ENCODE assay signal across 1 cellular context in the genomic region with DNA sequence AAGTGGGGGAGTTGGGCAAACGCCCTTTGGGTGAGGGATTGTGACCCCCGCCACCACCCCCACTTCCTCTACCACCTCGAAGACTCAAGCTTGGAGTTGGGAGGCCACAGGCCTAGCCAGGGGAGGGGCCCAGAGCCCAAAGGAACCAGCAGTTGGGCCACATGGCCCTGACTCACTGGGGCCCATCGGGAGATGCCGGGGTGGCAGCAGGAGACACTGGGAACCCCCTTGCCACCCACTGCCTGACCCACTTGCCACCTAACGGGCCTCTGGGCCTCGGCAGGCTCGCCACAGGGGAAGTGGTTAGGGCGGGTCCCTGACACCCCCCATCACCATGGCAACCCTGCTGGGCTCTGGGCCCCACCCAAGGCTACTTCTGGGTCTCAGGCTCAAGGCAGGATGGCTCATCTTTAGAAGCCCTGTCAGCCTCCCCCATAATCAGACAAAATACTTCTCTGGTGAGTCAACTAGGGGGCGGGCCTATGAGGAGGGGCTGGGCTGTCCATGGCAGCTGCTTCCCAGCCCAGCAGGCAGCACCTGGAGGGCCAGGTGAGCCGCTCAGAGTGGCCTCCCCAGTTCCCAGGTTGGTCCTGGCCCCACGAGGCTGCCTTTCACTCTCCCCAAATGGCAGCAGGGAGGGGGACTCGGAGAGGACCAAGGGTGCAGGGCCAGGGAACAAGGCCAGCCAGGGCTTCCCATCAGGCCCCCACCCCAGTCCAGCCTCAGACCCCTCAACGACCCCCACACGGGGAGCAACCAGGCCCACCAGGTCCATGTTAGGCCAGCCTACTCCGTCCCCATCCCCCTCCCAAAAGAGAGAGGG.
TF ChIP-seq lines count a peak whose summit lies in the region.

No MANE protein-coding gene starts in this region.

TF ChIP-seq in K562, 482 proteins besides CTCF, POLR2A, EP300 and RAD21 (continued from another document and continues in another):
- TF ChIP-seq, protein P1, sequence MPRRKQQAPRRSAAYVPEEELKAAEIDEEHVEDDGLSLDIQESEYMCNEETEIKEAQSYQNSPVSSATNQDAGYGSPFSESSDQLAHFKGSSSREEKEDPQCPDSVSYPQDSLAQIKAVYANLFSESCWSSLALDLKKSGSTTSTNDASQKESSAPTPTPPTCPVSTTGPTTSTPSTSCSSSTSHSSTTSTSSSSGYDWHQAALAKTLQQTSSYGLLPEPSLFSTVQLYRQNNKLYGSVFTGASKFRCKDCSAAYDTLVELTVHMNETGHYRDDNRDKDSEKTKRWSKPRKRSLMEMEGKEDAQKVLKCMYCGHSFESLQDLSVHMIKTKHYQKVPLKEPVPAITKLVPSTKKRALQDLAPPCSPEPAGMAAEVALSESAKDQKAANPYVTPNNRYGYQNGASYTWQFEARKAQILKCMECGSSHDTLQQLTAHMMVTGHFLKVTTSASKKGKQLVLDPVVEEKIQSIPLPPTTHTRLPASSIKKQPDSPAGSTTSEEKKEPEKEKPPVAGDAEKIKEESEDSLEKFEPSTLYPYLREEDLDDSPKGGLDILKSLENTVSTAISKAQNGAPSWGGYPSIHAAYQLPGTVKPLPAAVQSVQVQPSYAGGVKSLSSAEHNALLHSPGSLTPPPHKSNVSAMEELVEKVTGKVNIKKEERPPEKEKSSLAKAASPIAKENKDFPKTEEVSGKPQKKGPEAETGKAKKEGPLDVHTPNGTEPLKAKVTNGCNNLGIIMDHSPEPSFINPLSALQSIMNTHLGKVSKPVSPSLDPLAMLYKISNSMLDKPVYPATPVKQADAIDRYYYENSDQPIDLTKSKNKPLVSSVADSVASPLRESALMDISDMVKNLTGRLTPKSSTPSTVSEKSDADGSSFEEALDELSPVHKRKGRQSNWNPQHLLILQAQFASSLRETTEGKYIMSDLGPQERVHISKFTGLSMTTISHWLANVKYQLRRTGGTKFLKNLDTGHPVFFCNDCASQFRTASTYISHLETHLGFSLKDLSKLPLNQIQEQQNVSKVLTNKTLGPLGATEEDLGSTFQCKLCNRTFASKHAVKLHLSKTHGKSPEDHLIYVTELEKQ (CRISPR knock-in tag; IDR thresholded peaks at IDR 0.05): no peak
- TF ChIP-seq CCAR2 (IDR thresholded peaks at IDR 0.05; ENCODE audit: low read depth, low read length) (no peak), NFE2 (IDR thresholded peaks at IDR 0.05; ENCODE audit: low read depth) (no peak), NFXL1 (CRISPR knock-in tag; IDR thresholded peaks at IDR 0.05) (no peak), ZNF785 (CRISPR knock-in tag; IDR thresholded peaks at IDR 0.05) (no peak), ZFP36 (IDR thresholded peaks at IDR 0.05; ENCODE audit: low read depth, low read length, partially characterized antibody) (no peak), GTF2A2 (tag; IDR thresholded peaks at IDR 0.05) (no peak), DNMT1 (IDR thresholded peaks at IDR 0.05) (no peak), TGIF2 (CRISPR knock-in tag; IDR thresholded peaks at IDR 0.05) (no peak), ZC3H4 (CRISPR knock-in tag; IDR thresholded peaks at IDR 0.05; ENCODE audit: borderline replicate concordance) (no peak), NR2F6 (CRISPR knock-in tag; IDR thresholded peaks at IDR 0.05) (no peak), ZNF165 (CRISPR knock-in tag; IDR thresholded peaks at IDR 0.05; ENCODE audit: borderline replicate concordance) (no peak), CHCHD3 (CRISPR knock-in tag; IDR thresholded peaks at IDR 0.05) (no peak), ETV6 (IDR thresholded peaks at IDR 0.05; ENCODE audit: borderline replicate concordance in 1 of 2, low read depth in 2 of 2, low read length in 1 of 2) (no peak; a peak in 1 of 4 replicates), ETV6 (CRISPR knock-in tag; IDR thresholded peaks at IDR 0.05; ENCODE audit: borderline replicate concordance) (no peak), ZNF695 (CRISPR knock-in tag; IDR thresholded peaks at IDR 0.05) (no peak), ZKSCAN3 (CRISPR knock-in tag; IDR thresholded peaks at IDR 0.05) (no peak), MAFK (IDR thresholded peaks at IDR 0.05; ENCODE audit: low read length) (no peak), ZNF444 (CRISPR knock-in tag; IDR thresholded peaks at IDR 0.05) (no peak), DDX20 (tag; IDR thresholded peaks at IDR 0.05; ENCODE audit: low read depth) (no peak), ZEB2 (IDR thresholded peaks at IDR 0.05) (peak; percentile 86), ZNF384 (IDR thresholded peaks at IDR 0.05; ENCODE audit: low read depth, low read length) (no peak), ZNF551 (CRISPR knock-in tag; IDR thresholded peaks at IDR 0.05) (no peak), RFX5 (IDR thresholded peaks at IDR 0.05; ENCODE audit: low read depth, low read length) (no peak), FUS (optimal IDR thresholded peaks at IDR 0.05; ENCODE audit: low read depth, low read length) (no peak), ZNF436 (CRISPR knock-in tag; IDR thresholded peaks at IDR 0.05) (no peak), ZNF3 (CRISPR knock-in tag; IDR thresholded peaks at IDR 0.05) (no peak), YY1 (IDR thresholded peaks at IDR 0.05; ENCODE audit: borderline replicate concordance in 1 of 3, control insufficient read depth in 1 of 3, extremely low read depth in 1 of 3, insufficient read depth in 3 of 3, insufficient read length in 1 of 3, insufficient replicate concordance in 2 of 3, low read depth in 1 of 3, low read length in 2 of 3) (peak in 2 of 3 experiments; percentile 58 to 69), JUN (IDR thresholded peaks at IDR 0.05; ENCODE audit: borderline replicate concordance, low read depth, low read length) (peak; percentile 79), JUN (CRISPR knock-in tag; IDR thresholded peaks at IDR 0.05; ENCODE audit: borderline replicate concordance) (no peak; the same call in 1 of the 2 replicates), PTRF (tag; IDR thresholded peaks at IDR 0.05) (no peak), ARNT (IDR thresholded peaks at IDR 0.05) (no peak), IFI16 (CRISPR knock-in tag; IDR thresholded peaks at IDR 0.05) (no peak), RBM14 (IDR thresholded peaks at IDR 0.05; ENCODE audit: borderline replicate concordance, insufficient read depth, low read depth, low read length) (no peak)
- TF ChIP-seq, protein P2, sequence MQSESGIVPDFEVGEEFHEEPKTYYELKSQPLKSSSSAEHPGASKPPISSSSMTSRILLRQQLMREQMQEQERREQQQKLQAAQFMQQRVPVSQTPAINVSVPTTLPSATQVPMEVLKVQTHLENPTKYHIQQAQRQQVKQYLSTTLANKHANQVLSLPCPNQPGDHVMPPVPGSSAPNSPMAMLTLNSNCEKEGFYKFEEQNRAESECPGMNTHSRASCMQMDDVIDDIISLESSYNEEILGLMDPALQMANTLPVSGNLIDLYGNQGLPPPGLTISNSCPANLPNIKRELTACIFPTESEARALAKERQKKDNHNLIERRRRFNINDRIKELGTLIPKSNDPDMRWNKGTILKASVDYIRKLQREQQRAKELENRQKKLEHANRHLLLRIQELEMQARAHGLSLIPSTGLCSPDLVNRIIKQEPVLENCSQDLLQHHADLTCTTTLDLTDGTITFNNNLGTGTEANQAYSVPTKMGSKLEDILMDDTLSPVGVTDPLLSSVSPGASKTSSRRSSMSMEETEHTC (IDR thresholded peaks at IDR 0.05): no peak
- TF ChIP-seq, protein P3, sequence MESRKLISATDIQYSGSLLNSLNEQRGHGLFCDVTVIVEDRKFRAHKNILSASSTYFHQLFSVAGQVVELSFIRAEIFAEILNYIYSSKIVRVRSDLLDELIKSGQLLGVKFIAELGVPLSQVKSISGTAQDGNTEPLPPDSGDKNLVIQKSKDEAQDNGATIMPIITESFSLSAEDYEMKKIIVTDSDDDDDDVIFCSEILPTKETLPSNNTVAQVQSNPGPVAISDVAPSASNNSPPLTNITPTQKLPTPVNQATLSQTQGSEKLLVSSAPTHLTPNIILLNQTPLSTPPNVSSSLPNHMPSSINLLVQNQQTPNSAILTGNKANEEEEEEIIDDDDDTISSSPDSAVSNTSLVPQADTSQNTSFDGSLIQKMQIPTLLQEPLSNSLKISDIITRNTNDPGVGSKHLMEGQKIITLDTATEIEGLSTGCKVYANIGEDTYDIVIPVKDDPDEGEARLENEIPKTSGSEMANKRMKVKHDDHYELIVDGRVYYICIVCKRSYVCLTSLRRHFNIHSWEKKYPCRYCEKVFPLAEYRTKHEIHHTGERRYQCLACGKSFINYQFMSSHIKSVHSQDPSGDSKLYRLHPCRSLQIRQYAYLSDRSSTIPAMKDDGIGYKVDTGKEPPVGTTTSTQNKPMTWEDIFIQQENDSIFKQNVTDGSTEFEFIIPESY (CRISPR knock-in tag; IDR thresholded peaks at IDR 0.05): no peak
- TF ChIP-seq, protein P4, sequence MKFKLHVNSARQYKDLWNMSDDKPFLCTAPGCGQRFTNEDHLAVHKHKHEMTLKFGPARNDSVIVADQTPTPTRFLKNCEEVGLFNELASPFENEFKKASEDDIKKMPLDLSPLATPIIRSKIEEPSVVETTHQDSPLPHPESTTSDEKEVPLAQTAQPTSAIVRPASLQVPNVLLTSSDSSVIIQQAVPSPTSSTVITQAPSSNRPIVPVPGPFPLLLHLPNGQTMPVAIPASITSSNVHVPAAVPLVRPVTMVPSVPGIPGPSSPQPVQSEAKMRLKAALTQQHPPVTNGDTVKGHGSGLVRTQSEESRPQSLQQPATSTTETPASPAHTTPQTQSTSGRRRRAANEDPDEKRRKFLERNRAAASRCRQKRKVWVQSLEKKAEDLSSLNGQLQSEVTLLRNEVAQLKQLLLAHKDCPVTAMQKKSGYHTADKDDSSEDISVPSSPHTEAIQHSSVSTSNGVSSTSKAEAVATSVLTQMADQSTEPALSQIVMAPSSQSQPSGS (CRISPR knock-in tag; IDR thresholded peaks at IDR 0.05): no peak
- TF ChIP-seq, protein P5, sequence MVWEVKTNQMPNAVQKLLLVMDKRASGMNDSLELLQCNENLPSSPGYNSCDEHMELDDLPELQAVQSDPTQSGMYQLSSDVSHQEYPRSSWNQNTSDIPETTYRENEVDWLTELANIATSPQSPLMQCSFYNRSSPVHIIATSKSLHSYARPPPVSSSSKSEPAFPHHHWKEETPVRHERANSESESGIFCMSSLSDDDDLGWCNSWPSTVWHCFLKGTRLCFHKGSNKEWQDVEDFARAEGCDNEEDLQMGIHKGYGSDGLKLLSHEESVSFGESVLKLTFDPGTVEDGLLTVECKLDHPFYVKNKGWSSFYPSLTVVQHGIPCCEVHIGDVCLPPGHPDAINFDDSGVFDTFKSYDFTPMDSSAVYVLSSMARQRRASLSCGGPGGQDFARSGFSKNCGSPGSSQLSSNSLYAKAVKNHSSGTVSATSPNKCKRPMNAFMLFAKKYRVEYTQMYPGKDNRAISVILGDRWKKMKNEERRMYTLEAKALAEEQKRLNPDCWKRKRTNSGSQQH (CRISPR knock-in tag; IDR thresholded peaks at IDR 0.05): no peak
- TF ChIP-seq, protein P6, sequence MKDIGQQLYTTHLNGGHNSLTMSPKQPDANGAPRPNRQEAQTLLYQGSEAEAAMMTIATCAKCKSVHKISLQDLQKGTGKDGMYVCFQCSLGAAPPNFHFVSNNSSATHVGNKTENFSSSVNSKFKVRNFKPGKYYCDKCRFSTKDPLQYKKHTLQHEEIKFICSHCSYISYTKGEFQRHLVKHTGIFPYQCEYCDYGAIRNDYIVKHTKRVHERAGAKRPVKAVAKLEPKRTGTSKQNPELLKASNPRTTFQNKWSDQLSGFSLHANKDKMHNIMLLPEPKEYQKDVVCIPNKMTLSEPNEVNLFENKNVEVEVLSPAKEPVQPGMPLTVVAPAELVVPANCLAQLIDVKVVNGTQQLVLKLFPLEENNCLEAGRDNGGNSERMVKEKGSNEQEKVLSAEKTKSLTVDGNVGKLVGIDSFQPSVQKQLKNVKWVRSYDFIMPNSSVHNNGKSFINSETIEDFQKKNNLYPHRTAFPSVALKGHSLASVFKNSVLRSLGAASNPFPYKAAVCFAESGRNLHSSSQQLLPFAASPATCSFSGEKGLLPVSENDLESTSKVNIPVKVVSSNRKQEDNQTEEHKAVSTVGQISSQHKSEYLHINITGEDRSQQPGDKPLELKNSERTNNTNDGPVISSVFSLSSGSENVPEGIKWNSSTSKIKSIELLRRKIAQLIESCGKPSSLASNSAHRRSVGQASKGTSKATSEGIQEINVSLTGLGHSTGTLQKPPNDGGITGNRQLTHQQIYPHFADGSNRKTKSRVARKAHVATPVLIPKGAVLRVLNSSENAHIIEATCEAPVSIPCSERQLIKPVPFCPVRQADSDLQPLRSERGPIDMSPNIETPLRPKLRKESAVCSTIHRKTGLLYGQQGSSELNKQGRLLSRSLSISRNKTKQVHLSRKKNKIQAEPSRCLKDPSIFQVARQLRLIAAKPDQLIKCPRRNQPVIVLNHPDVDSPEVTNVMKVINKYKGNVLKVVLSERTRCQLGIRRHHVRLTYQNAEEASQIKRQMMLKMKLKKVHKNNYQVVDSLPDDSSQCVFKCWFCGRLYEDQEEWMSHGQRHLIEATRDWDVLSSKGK (CRISPR knock-in tag; IDR thresholded peaks at IDR 0.05): no peak
- TF ChIP-seq, protein P7, sequence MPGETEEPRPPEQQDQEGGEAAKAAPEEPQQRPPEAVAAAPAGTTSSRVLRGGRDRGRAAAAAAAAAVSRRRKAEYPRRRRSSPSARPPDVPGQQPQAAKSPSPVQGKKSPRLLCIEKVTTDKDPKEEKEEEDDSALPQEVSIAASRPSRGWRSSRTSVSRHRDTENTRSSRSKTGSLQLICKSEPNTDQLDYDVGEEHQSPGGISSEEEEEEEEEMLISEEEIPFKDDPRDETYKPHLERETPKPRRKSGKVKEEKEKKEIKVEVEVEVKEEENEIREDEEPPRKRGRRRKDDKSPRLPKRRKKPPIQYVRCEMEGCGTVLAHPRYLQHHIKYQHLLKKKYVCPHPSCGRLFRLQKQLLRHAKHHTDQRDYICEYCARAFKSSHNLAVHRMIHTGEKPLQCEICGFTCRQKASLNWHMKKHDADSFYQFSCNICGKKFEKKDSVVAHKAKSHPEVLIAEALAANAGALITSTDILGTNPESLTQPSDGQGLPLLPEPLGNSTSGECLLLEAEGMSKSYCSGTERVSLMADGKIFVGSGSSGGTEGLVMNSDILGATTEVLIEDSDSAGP (CRISPR knock-in tag; IDR thresholded peaks at IDR 0.05): no peak
- TF ChIP-seq, protein P8, sequence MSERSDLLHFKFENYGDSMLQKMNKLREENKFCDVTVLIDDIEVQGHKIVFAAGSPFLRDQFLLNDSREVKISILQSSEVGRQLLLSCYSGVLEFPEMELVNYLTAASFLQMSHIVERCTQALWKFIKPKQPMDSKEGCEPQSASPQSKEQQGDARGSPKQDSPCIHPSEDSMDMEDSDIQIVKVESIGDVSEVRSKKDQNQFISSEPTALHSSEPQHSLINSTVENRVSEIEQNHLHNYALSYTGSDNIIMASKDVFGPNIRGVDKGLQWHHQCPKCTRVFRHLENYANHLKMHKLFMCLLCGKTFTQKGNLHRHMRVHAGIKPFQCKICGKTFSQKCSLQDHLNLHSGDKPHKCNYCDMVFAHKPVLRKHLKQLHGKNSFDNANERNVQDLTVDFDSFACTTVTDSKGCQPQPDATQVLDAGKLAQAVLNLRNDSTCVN (CRISPR knock-in tag; IDR thresholded peaks at IDR 0.05): no peak
- TF ChIP-seq, protein P9, sequence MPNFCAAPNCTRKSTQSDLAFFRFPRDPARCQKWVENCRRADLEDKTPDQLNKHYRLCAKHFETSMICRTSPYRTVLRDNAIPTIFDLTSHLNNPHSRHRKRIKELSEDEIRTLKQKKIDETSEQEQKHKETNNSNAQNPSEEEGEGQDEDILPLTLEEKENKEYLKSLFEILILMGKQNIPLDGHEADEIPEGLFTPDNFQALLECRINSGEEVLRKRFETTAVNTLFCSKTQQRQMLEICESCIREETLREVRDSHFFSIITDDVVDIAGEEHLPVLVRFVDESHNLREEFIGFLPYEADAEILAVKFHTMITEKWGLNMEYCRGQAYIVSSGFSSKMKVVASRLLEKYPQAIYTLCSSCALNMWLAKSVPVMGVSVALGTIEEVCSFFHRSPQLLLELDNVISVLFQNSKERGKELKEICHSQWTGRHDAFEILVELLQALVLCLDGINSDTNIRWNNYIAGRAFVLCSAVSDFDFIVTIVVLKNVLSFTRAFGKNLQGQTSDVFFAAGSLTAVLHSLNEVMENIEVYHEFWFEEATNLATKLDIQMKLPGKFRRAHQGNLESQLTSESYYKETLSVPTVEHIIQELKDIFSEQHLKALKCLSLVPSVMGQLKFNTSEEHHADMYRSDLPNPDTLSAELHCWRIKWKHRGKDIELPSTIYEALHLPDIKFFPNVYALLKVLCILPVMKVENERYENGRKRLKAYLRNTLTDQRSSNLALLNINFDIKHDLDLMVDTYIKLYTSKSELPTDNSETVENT (CRISPR knock-in tag; IDR thresholded peaks at IDR 0.05): no peak
